Comparison of ENCODE assay signal across 23 cellular contexts in genomic region chr5:30287890-30288289, GRCh38.
"Had no signal": no experiment of that assay in that cellular context is flagged by ENCODE, and none has a peak within 500 bp of the region (broad histone marks: within the 10 kb centered on the region; RNA-seq: fewer than 3 reads in every experiment).

No MANE protein-coding gene starts in this region.

- H3K27me3 Mint-ChIP-seq: activated CD8-positive, alpha-beta T cell treated with anti-CD3 and anti-CD28 coated beads for 36 hours; activated naive CD8-positive, alpha-beta T cell treated with anti-CD3 and anti-CD28 coated beads, Interleukin-2, amount 10 ng/mL, durations not matched to agents 7 days and 5 days had no signal

- ATAC-seq: activated CD4-positive, CD25-positive, alpha-beta regulatory T cell treated with anti-CD3 and anti-CD28 coated beads, Interleukin-2, amount 50 U/mL, for 24 hours; activated CD8-positive, alpha-beta T cell treated with anti-CD3 and anti-CD28 coated beads for 36 hours; PC-3 had no signal

- DNase-seq: activated CD4-positive, alpha-beta T cell treated with anti-CD3 and anti-CD28 coated beads for 4 hours; activated CD8-positive, alpha-beta memory T cell treated with anti-CD3 and anti-CD28 coated beads, Interleukin-2, amount 50 U/mL, for 4 hours; activated CD8-positive, alpha-beta T cell treated with anti-CD3 and anti-CD28 coated beads for 36 hours; activated naive CD4-positive, alpha-beta T cell treated with anti-CD3 and anti-CD28 coated beads, Interleukin-2, amount 50 U/mL, for 16 hours; activated naive CD8-positive, alpha-beta T cell treated with anti-CD3 and anti-CD28 coated beads, Interleukin-2, amount 10 ng/mL, durations not matched to agents 7 days and 5 days; adrenal gland; anterior cingulate cortex; cerebellar nuclear complex; MG63; MV-4-11; NCI-H1105 treated with DMSO at 0.1 percent for 48 hours; NCI-H1436 treated with DMSO at 0.1 percent for 48 hours; NCI-H187; NCI-H2081; NCI-H2171 treated with DMSO at 0.1 percent for 48 hours; NCI-H345; NCI-H510A; NCI-H526 treated with DMSO at 0.1 percent for 48 hours; PC-3; SHP77 treated with DMSO at 0.1 percent for 48 hours had no signal

- H3K4me1 ChIP-seq: adrenal gland had no signal

- H3K27ac ChIP-seq: adrenal gland, KMS-11 had no signal

- H3K36me3 ChIP-seq: adrenal gland, MG63 had no signal

- H3K27ac Mint-ChIP-seq: activated CD8-positive, alpha-beta T cell treated with anti-CD3 and anti-CD28 coated beads for 36 hours; activated naive CD8-positive, alpha-beta T cell treated with anti-CD3 and anti-CD28 coated beads, Interleukin-2, amount 10 ng/mL, durations not matched to agents 7 days and 5 days; T-helper 1 cell treated with Interleukin-12 subunit alpha and Interleukin-12 subunit beta and Interleukin-4 antibody, amounts not matched to agents 30 μg/mL and 1 μg/mL, for 36 hours had no signal

- H3K36me3 Mint-ChIP-seq: activated naive CD8-positive, alpha-beta T cell treated with anti-CD3 and anti-CD28 coated beads, Interleukin-2, amount 10 ng/mL, durations not matched to agents 7 days and 5 days had no signal

- H3K27me3 ChIP-seq: adrenal gland, MG63 had no signal

- H3K4me2 ChIP-seq: KMS-11 had no signal

- H3K9ac ChIP-seq: KMS-11 had no signal

- H3K4me1 Mint-ChIP-seq: activated naive CD8-positive, alpha-beta T cell treated with anti-CD3 and anti-CD28 coated beads, Interleukin-2, amount 10 ng/mL, durations not matched to agents 7 days and 5 days had no signal

- H3K4me3 ChIP-seq: adrenal gland, MG63 had no signal

- H3K4me3 Mint-ChIP-seq: activated CD8-positive, alpha-beta T cell treated with anti-CD3 and anti-CD28 coated beads for 36 hours; activated naive CD8-positive, alpha-beta T cell treated with anti-CD3 and anti-CD28 coated beads, Interleukin-2, amount 10 ng/mL, durations not matched to agents 7 days and 5 days; T-helper 1 cell treated with Interleukin-12 subunit alpha and Interleukin-12 subunit beta and Interleukin-4 antibody, amounts not matched to agents 30 μg/mL and 1 μg/mL, for 36 hours had no signal
